ENCODE assay signal across 1 cellular context in the genomic region with DNA sequence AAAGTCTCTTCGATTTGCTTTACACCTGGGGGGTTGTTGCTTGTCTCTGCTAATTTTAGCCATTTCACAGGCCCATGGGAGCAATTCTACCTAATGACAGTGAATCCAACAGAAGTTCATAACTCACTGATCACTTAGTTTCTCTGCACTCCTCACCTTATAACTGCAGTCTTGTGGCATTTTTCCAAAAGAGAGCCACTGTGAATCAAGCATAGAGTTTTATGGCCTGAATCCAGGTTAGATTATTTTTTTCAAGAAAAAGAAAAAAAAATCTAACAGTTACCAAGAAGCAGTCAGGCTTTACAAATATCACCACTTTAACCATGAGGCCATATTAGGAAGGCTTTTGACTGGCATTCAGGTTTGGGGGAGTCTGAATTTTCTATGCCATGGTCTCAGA.
TF ChIP-seq lines count a peak whose summit lies in the region.

No MANE protein-coding gene starts in this region.

TF ChIP-seq in IMR-90, 13 proteins besides CTCF, POLR2A, EP300 and RAD21 (continued from another document):
- TF ChIP-seq, protein P1, sequence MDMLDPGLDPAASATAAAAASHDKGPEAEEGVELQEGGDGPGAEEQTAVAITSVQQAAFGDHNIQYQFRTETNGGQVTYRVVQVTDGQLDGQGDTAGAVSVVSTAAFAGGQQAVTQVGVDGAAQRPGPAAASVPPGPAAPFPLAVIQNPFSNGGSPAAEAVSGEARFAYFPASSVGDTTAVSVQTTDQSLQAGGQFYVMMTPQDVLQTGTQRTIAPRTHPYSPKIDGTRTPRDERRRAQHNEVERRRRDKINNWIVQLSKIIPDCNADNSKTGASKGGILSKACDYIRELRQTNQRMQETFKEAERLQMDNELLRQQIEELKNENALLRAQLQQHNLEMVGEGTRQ (IDR thresholded peaks at IDR 0.05; ENCODE audit: low read depth, low read length), result no peak
- no peak for TF ChIP-seq RCOR1 (IDR thresholded peaks at IDR 0.05; ENCODE audit: insufficient replicate concordance, low read length)
- TF ChIP-seq FOS (IDR thresholded peaks at IDR 0.05; ENCODE audit: low read depth, low read length), result no peak
- TF ChIP-seq MXI1 (IDR thresholded peaks at IDR 0.05; ENCODE audit: borderline replicate concordance, low read depth, low read length), result no peak
- no peak for TF ChIP-seq BHLHE40 (IDR thresholded peaks at IDR 0.05; ENCODE audit: low read depth, low read length)
- no peak for TF ChIP-seq SMC3 (IDR thresholded peaks at IDR 0.05; ENCODE audit: low read depth, low read length)
- no peak for TF ChIP-seq MAZ (IDR thresholded peaks at IDR 0.05; ENCODE audit: borderline replicate concordance, low read depth, low read length)
- TF ChIP-seq CHD1 (IDR thresholded peaks at IDR 0.05; ENCODE audit: low read depth, low read length), result no peak
- no peak for TF ChIP-seq NFE2L2 (IDR thresholded peaks at IDR 0.05; ENCODE audit: low read depth, low read length)
- TF ChIP-seq MAFK (IDR thresholded peaks at IDR 0.05; ENCODE audit: low read depth, low read length), result no peak
